11 cellular contexts compared by ENCODE assay signal in the genomic region with DNA sequence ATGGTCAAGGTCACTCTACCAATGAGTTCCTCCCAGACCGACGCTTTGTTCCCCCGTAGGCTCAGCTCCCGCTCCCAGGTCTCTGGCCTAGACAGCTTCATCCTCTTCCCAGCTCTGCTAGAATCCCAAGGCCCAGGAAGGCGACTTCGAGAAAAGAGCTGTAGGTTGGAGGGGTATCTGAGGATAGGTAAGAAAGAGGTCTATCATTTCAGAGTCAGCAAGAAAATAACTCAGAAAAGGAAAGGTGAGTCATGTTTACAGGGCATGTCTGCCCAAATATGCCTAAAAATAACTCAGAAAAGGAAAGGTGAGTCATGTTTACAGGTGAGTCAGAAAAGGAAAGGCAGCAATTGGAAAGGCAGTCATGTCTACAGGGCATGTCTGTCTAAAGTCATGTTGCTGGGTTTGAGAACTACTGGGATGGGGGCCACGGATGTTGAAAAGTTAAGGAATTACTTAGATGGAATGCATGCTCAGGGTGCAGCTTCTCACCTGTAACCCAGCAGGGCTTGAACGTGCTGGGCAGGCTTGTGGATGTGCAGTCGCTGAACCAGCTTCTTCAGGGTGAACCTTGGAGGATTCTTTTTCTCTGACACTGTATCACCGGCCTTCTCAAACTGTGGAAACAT. TPM values are rescaled to one million over a fixed set of nuclear protein-coding genes. Genes with fewer than 3 reads are reported as not detected.
DNase-seq lines count a peak whose midpoint lies in the region; ATAC-seq lines count a peak whose summit lies in the region.
"Had no signal": no experiment of that assay in that cellular context is flagged by ENCODE, and none has a peak within 500 bp of the region (broad histone marks: within the 10 kb centered on the region; RNA-seq: fewer than 3 reads in every experiment).

No MANE protein-coding gene starts in this region.

- peak overlapping the region; percentile 42 for H3K27ac Mint-ChIP-seq in activated naive CD8-positive, alpha-beta T cell treated with anti-CD3 and anti-CD28 coated beads, Interleukin-2, amount 10 ng/mL, durations not matched to agents 7 days and 5 days
- H3K27ac Mint-ChIP-seq in naive B cell, result peak overlapping the region in 4 of 6 donors; percentile 40 to 81 (median 66)

- no peaks in the 10 kb centered on the region for H3K27me3 Mint-ChIP-seq in activated naive CD8-positive, alpha-beta T cell treated with anti-CD3 and anti-CD28 coated beads, Interleukin-2, amount 10 ng/mL, durations not matched to agents 7 days and 5 days
- no peaks in the 10 kb centered on the region for H3K27me3 Mint-ChIP-seq in naive B cell

- H3K4me3 Mint-ChIP-seq in activated naive CD8-positive, alpha-beta T cell treated with anti-CD3 and anti-CD28 coated beads, Interleukin-2, amount 10 ng/mL, durations not matched to agents 7 days and 5 days, result no peak overlapping the region
- H3K4me3 Mint-ChIP-seq in naive B cell, result no peak overlapping the region
- H3K4me3 Mint-ChIP-seq: neural progenitor cell had no signal

- peaks cover 17% of the 10 kb centered on the region for H3K4me1 Mint-ChIP-seq in activated naive CD8-positive, alpha-beta T cell treated with anti-CD3 and anti-CD28 coated beads, Interleukin-2, amount 10 ng/mL, durations not matched to agents 7 days and 5 days
- H3K4me1 Mint-ChIP-seq in naive B cell, result peaks cover 9 to 21% (median 12%) of the 10 kb centered on the region in 3 donors
- H3K4me1 Mint-ChIP-seq: neural progenitor cell had no signal

- DNase-seq in Daoy (ENCODE audit: low read depth), result peak; percentile 61
- peak; percentile 84 for DNase-seq in M059J (ENCODE audit: low read depth)
- DNase-seq in activated naive CD8-positive, alpha-beta T cell treated with anti-CD3 and anti-CD28 coated beads, Interleukin-2, amount 10 ng/mL, durations not matched to agents 7 days and 5 days, result no peak
- no peak for DNase-seq in naive B cell
- DNase-seq in Kasumi-1 (lab: John Stamatoyannopoulos, UW), result no peak
- no peak for DNase-seq in effector CD4-positive, alpha-beta T cell
- DNase-seq: NCI-H2171 treated with DMSO at 0.1 percent for 48 hours had no signal

- ATAC-seq in activated naive CD8-positive, alpha-beta T cell treated with anti-CD3 and anti-CD28 coated beads, Interleukin-2, amount 10 ng/mL, durations not matched to agents 7 days and 5 days (ENCODE audit: low read depth), result peak; percentile 54
- ATAC-seq in naive B cell (ENCODE audit: low read depth in 2 of 2) (no peak), GM21786 (IDR thresholded peaks at IDR 0.05; ENCODE audit: unreplicated experiment) (no peak), GM21619 (IDR thresholded peaks at IDR 0.05; ENCODE audit: unreplicated experiment) (no peak)

- POLR2A ChIA-PET in activated naive CD8-positive, alpha-beta T cell treated with anti-CD3 and anti-CD28 coated beads, Interleukin-2, amount 10 ng/mL, durations not matched to agents 7 days and 5 days (lab: Charles Lee), result no interaction called here

- peaks cover 42% of the 10 kb centered on the region for H3K36me3 Mint-ChIP-seq in activated naive CD8-positive, alpha-beta T cell treated with anti-CD3 and anti-CD28 coated beads, Interleukin-2, amount 10 ng/mL, durations not matched to agents 7 days and 5 days
- H3K36me3 Mint-ChIP-seq in naive B cell, result peaks cover 34 to 38% of the 10 kb centered on the region in 2 donors

- no peaks in the 10 kb centered on the region for H3K9me3 Mint-ChIP-seq in activated naive CD8-positive, alpha-beta T cell treated with anti-CD3 and anti-CD28 coated beads, Interleukin-2, amount 10 ng/mL, durations not matched to agents 7 days and 5 days
- no peaks in the 10 kb centered on the region for H3K9me3 Mint-ChIP-seq in naive B cell
- H3K9me3 Mint-ChIP-seq: neural progenitor cell had no signal

RNA-seq across cellular contexts. Expression of a gene that starts 12.2 kb away (rescaled TPM):
- 12.6 and 13.0 TPM in 2 replicates for total RNA-seq in Daoy (2014; rRNA removed; shearing (Covaris generic))
- 14.3 and 16.8 TPM in 2 replicates for total RNA-seq in M059J (2014; rRNA removed; shearing (Covaris generic))
- 10 to 100 TPM; 57.9 to 68.3 TPM for total RNA-seq in activated naive CD8-positive, alpha-beta T cell treated with anti-CD3 and anti-CD28 coated beads, Interleukin-2, amount 10 ng/mL, durations not matched to agents 7 days and 5 days
- 10 to 100 TPM in 1 of 6 donors, 1 to 10 TPM in 4, under 1 TPM in 1; 0.15 to 17.2 (median 7.7) TPM for polyA plus RNA-seq in naive B cell (ENCODE audit: low read depth in 6 of 6)

RNA-seq across cellular contexts. Expression of a gene that starts 34.9 kb away (rescaled TPM):
- total RNA-seq in Daoy (2014; rRNA removed; shearing (Covaris generic)), result not detected in 2 replicates
- total RNA-seq in M059J (2014; rRNA removed; shearing (Covaris generic)), result not detected in 2 replicates
- 1 to 10 TPM; 3.4 to 3.6 TPM for total RNA-seq in activated naive CD8-positive, alpha-beta T cell treated with anti-CD3 and anti-CD28 coated beads, Interleukin-2, amount 10 ng/mL, durations not matched to agents 7 days and 5 days
- under 1 TPM in 5 of 6 donors, not detected in 1; 0.13 to 0.51 (median 0.40) TPM for polyA plus RNA-seq in naive B cell (ENCODE audit: low read depth in 6 of 6)
- total RNA-seq: glomerular endothelial cell had no signal

RNA-seq across cellular contexts. Expression of a gene that starts 53.5 kb away (rescaled TPM):
- 79.5 and 87.9 TPM in 2 replicates for total RNA-seq in Daoy (2014; rRNA removed; shearing (Covaris generic))
- total RNA-seq in M059J (2014; rRNA removed; shearing (Covaris generic)), result 61.5 and 70.0 TPM in 2 replicates
- total RNA-seq in activated naive CD8-positive, alpha-beta T cell treated with anti-CD3 and anti-CD28 coated beads, Interleukin-2, amount 10 ng/mL, durations not matched to agents 7 days and 5 days, result 10 to 100 TPM; 63.5 to 65.3 TPM
- 10 to 100 TPM; 57.5 to 87.9 (median 67.4) TPM for polyA plus RNA-seq in naive B cell (ENCODE audit: low read depth in 6 of 6)

RNA-seq across cellular contexts. Expression of a gene that starts 53.9 kb away (rescaled TPM):
- total RNA-seq in Daoy (2014; rRNA removed; shearing (Covaris generic)), result 63.0 and 110 TPM in 2 replicates
- total RNA-seq in M059J (2014; rRNA removed; shearing (Covaris generic)), result 46.0 and 64.7 TPM in 2 replicates
- total RNA-seq in activated naive CD8-positive, alpha-beta T cell treated with anti-CD3 and anti-CD28 coated beads, Interleukin-2, amount 10 ng/mL, durations not matched to agents 7 days and 5 days, result 100 to 1,000 TPM; 118 to 123 TPM
- 100 to 1,000 TPM; 129 to 187 (median 180) TPM for polyA plus RNA-seq in naive B cell (ENCODE audit: low read depth in 6 of 6)

RNA-seq across cellular contexts. Expression of a gene that starts 57.6 kb away (rescaled TPM):
- total RNA-seq in Daoy (2014; rRNA removed; shearing (Covaris generic)), result 70.3 and 71.1 TPM in 2 replicates
- 25.4 and 27.8 TPM in 2 replicates for total RNA-seq in M059J (2014; rRNA removed; shearing (Covaris generic))
- 10 to 100 TPM; 28.3 to 32.7 TPM for total RNA-seq in activated naive CD8-positive, alpha-beta T cell treated with anti-CD3 and anti-CD28 coated beads, Interleukin-2, amount 10 ng/mL, durations not matched to agents 7 days and 5 days
- polyA plus RNA-seq in naive B cell (ENCODE audit: low read depth in 6 of 6), result 10 to 100 TPM in 3 of 6 donors, 1 to 10 TPM in 3; 6.2 to 17.0 (median 10.6) TPM

Comparison
In these comparisons a context has a peak if more than half of its experiments do, and no peak if none do; other contexts are left out.
1. DNase-seq: peak in Daoy (single experiment) and M059J (single experiment); none in activated naive CD8-positive, alpha-beta T cell treated with anti-CD3 and anti-CD28 coated beads, Interleukin-2, amount 10 ng/mL, durations not matched to agents 7 days and 5 days (single experiment), naive B cell (single experiment), Kasumi-1 (0 of 2) and effector CD4-positive, alpha-beta T cell (single experiment).